Comparison of ENCODE assay signal across 1 cellular context in genomic region chr2:55365303-55365702, GRCh38.
TF ChIP-seq lines count a peak whose summit lies in the region.

No MANE protein-coding gene starts in this region.

TF ChIP-seq in K562, 482 proteins besides CTCF, POLR2A, EP300 and RAD21 (continued from another document):
- TF ChIP-seq AFF4 (CRISPR knock-in tag; IDR thresholded peaks at IDR 0.05) = no peak
- peak; percentile 81 for TF ChIP-seq SMARCB1 (IDR thresholded peaks at IDR 0.05; ENCODE audit: insufficient read length, low read depth)
- no peak for TF ChIP-seq HMG20A (CRISPR knock-in tag; conservative IDR thresholded peaks at IDR 0.05)
- TF ChIP-seq GATA2 (CRISPR knock-in tag; IDR thresholded peaks at IDR 0.05) = peak; percentile 17; the same call in 1 of the 2 replicates
- TF ChIP-seq TCF3 (CRISPR knock-in tag; IDR thresholded peaks at IDR 0.05) = peak; percentile 41; the same call in 1 of the 2 replicates
- peak; percentile 6; the same call in 1 of the 2 replicates for TF ChIP-seq TAL1 (IDR thresholded peaks at IDR 0.05)
- TF ChIP-seq DPF2 (IDR thresholded peaks at IDR 0.05) = peak; percentile 68
- peak; percentile 37; the same call in 1 of the 2 replicates for TF ChIP-seq CBFA2T3 (IDR thresholded peaks at IDR 0.05)
- TF ChIP-seq ARID3A (IDR thresholded peaks at IDR 0.05; ENCODE audit: borderline replicate concordance, low read depth, low read length) = peak; percentile 37; the same call in 1 of the 2 replicates
- TF ChIP-seq TEAD4 (IDR thresholded peaks at IDR 0.05; ENCODE audit: low read length) = peak; percentile 45; the same call in 1 of the 2 replicates
- TF ChIP-seq TEAD4 (CRISPR knock-in tag; IDR thresholded peaks at IDR 0.05; ENCODE audit: borderline replicate concordance) = no peak
- TF ChIP-seq SMARCC2 (IDR thresholded peaks at IDR 0.05; ENCODE audit: low read depth) = peak; percentile 49; the same call in 1 of the 2 replicates
- TF ChIP-seq, protein P1, sequence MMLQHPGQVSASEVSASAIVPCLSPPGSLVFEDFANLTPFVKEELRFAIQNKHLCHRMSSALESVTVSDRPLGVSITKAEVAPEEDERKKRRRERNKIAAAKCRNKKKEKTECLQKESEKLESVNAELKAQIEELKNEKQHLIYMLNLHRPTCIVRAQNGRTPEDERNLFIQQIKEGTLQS (IDR thresholded peaks at IDR 0.05) = peak; percentile 71
- TF ChIP-seq, protein P1 (CRISPR knock-in tag; conservative IDR thresholded peaks at IDR 0.05) = no peak
- 0 out of 2 replicates have a peak, but pooled peaks have one; percentile 26 for TF ChIP-seq ZEB2 (IDR thresholded peaks at IDR 0.05)
- TF ChIP-seq SMARCE1 (IDR thresholded peaks at IDR 0.05) = peak; percentile 83
- peak; percentile 83 for TF ChIP-seq FOSL1 (tag; conservative IDR thresholded peaks at IDR 0.05)
- no peak for TF ChIP-seq RUNX1 (IDR thresholded peaks at IDR 0.05; ENCODE audit: low read depth)
- TF ChIP-seq, protein P2, sequence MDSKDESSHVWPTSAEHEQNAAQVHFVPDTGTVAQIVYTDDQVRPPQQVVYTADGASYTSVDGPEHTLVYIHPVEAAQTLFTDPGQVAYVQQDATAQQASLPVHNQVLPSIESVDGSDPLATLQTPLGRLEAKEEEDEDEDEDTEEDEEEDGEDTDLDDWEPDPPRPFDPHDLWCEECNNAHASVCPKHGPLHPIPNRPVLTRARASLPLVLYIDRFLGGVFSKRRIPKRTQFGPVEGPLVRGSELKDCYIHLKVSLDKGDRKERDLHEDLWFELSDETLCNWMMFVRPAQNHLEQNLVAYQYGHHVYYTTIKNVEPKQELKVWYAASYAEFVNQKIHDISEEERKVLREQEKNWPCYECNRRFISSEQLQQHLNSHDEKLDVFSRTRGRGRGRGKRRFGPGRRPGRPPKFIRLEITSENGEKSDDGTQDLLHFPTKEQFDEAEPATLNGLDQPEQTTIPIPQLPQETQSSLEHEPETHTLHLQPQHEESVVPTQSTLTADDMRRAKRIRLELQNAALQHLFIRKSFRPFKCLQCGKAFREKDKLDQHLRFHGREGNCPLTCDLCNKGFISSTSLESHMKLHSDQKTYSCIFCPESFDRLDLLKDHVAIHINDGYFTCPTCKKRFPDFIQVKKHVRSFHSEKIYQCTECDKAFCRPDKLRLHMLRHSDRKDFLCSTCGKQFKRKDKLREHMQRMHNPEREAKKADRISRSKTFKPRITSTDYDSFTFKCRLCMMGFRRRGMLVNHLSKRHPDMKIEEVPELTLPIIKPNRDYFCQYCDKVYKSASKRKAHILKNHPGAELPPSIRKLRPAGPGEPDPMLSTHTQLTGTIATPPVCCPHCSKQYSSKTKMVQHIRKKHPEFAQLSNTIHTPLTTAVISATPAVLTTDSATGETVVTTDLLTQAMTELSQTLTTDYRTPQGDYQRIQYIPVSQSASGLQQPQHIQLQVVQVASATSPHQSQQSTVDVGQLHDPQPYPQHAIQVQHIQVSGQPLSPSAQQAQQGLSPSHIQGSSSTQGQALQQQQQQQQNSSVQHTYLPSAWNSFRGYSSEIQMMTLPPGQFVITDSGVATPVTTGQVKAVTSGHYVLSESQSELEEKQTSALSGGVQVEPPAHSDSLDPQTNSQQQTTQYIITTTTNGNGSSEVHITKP (IDR thresholded peaks at IDR 0.05; ENCODE audit: partially characterized antibody) = no peak
- no peak for TF ChIP-seq NFRKB (IDR thresholded peaks at IDR 0.05; ENCODE audit: low read depth)
- TF ChIP-seq GATAD2B (IDR thresholded peaks at IDR 0.05; ENCODE audit: borderline replicate concordance) = 0 out of 2 replicates have a peak, but pooled peaks have one; percentile 41
- peak; percentile 78 for TF ChIP-seq ARID1B (IDR thresholded peaks at IDR 0.05)
